10 cellular contexts compared by ENCODE assay signal in genomic region chr16:11370084-11370931, GRCh38. TPM values are rescaled to one million over a fixed set of nuclear protein-coding genes. Genes with fewer than 3 reads are reported as not detected.
DNase-seq lines count a peak whose midpoint lies in the region; ATAC-seq, FAIRE-seq and TF ChIP-seq lines count a peak whose summit lies in the region.
"Had no signal": no experiment of that assay in that cellular context is flagged by ENCODE, and none has a peak within 500 bp of the region (broad histone marks: within the 10 kb centered on the region; RNA-seq: fewer than 3 reads in every experiment).

No MANE protein-coding gene starts in this region.

- peak overlapping the region in 4 of 5 donors; percentile 32 to 79 (median 62) for H3K27ac ChIP-seq in adrenal gland
- peak overlapping the region in 1 of 4 donors; percentile 25 for H3K27ac ChIP-seq in pancreas

- FAIRE-seq in pancreas (lab: Jason Lieb, UNC), result no peak
- FAIRE-seq: bronchial epithelial cell, keratinocyte had no signal

- TF ChIP-seq POLR2A in adrenal gland (IDR thresholded peaks at IDR 0.05), result peak in 1 of 2 donors; percentile 19

- intact Hi-C loops in adrenal gland (cut with DNase I) (no loop called here), pancreas (cut with DNase I) (no loop called here)

- H3K27me3 ChIP-seq in adrenal gland (no peaks in the 10 kb centered on the region), pancreas (no peaks in the 10 kb centered on the region), MG63 (no peaks in the 10 kb centered on the region)

- 37 to 63% (median 41%) methylated on average over 7 of the region's 7 CpGs for WGBS in adrenal gland, 4 donors
- WGBS in pancreas, 2 donors, result 57 to 60% methylated on average over 7 of the region's 7 CpGs

- DNase-seq in adrenal gland (peak; percentile 66 to 90 (median 85)), pancreas (peak in 1 of 6 donors; percentile 50), MG63 (no peak)
- DNase-seq: stimulated activated CD4-positive, alpha-beta T cell treated with anti-CD3 and anti-CD28 coated beads, Interleukin-4, amount 100 ng/mL, for 1 hour had no signal

- TF ChIP-seq CTCF in adrenal gland (IDR thresholded peaks at IDR 0.05) (no peak), pancreas (IDR thresholded peaks at IDR 0.05) (no peak)

- ATAC-seq in GM18868 (IDR thresholded peaks at IDR 0.05; ENCODE audit: unreplicated experiment) (peak; percentile 90), HG03175 (IDR thresholded peaks at IDR 0.05; ENCODE audit: unreplicated experiment) (peak; percentile 73), pancreas (peak in 3 of 4 donors; percentile 51 to 79 (median 78)), GM21390 (IDR thresholded peaks at IDR 0.05; ENCODE audit: unreplicated experiment) (no peak), GM18873 (IDR thresholded peaks at IDR 0.05; ENCODE audit: low FRiP score, unreplicated experiment) (no peak)

- H3K4me1 ChIP-seq in adrenal gland (replicated peaks in 1 of 2) (peaks cover 0 to 6% of the 10 kb centered on the region in 2 donors), pancreas (no peaks in the 10 kb centered on the region)

- H3K9me3 ChIP-seq in adrenal gland (replicated peaks in 1 of 3), result no peaks in the 10 kb centered on the region
- H3K9me3 ChIP-seq in pancreas, result no peaks in the 10 kb centered on the region
- H3K9me3 ChIP-seq in MG63, result no peaks in the 10 kb centered on the region

- H3K4me3 ChIP-seq in adrenal gland (no peak overlapping the region), pancreas (no peak overlapping the region), MG63 (no peak overlapping the region)

- H3K36me3 ChIP-seq in adrenal gland (replicated peaks in 1 of 2) (no peaks in the 10 kb centered on the region), pancreas (no peaks in the 10 kb centered on the region), MG63 (no peaks in the 10 kb centered on the region)

RNA-seq across cellular contexts. Expression of gene RMI2, which starts 25.0 kb away (rescaled TPM):
- total RNA-seq in adrenal gland (1 to 10 TPM in 4 of 8 donors, under 1 TPM in 2, not detected in 2; 0.70 to 3.9 (median 1.3) TPM), pancreas (1 to 10 TPM in 4 of 6 donors, under 1 TPM in 2; 0.35 to 3.2 (median 1.2) TPM)
- polyA plus RNA-seq in adrenal gland (1 to 10 TPM in 2 of 3 donors, under 1 TPM in 1; 0.56 to 1.3 (median 1.0) TPM), pancreas (1 to 10 TPM in 1 of 2 donors, under 1 TPM in 1; 0.65 to 1.5 TPM)
- 25.8 and 27.4 TPM in 2 replicates for total RNA-seq in MG63 (2014; rRNA removed; shearing (Covaris generic); ENCODE audit: low replicate concordance)

Comparison
In these comparisons a context has a peak if more than half of its experiments do, and no peak if none do; other contexts are left out.
1. ATAC-seq: peak in GM18868 (single experiment), HG03175 (single experiment) and pancreas (3 of 4); none in GM21390 (single experiment) and GM18873 (single experiment).